1 cellular context compared by ENCODE assay signal in the genomic region with DNA sequence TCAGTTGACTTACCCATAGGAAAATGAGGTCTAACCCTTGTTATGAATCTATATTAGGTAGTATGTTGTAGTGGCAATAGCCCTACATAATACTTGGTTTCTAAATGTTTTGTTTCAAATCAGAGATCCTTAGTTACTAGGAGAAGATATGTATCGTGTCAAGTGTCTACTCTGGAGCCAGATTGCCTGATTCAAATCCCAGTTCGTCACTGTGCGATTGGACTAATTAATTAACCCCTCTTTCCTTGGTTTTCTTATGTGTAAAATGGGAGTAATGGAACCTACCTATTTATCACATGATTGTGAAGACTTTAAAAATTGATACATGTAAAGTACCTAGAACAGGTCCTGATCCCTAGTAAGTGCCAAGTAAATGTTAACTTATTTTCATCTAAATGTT.
TF ChIP-seq lines count a peak whose summit lies in the region.

No MANE protein-coding gene starts in this region.

TF ChIP-seq in IMR-90, 13 proteins besides CTCF, POLR2A, EP300 and RAD21:
- TF ChIP-seq, protein P1, sequence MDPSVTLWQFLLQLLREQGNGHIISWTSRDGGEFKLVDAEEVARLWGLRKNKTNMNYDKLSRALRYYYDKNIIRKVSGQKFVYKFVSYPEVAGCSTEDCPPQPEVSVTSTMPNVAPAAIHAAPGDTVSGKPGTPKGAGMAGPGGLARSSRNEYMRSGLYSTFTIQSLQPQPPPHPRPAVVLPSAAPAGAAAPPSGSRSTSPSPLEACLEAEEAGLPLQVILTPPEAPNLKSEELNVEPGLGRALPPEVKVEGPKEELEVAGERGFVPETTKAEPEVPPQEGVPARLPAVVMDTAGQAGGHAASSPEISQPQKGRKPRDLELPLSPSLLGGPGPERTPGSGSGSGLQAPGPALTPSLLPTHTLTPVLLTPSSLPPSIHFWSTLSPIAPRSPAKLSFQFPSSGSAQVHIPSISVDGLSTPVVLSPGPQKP (IDR thresholded peaks at IDR 0.05; ENCODE audit: borderline replicate concordance, low read depth, low read length) = no peak
- TF ChIP-seq RCOR1 (IDR thresholded peaks at IDR 0.05; ENCODE audit: insufficient replicate concordance, low read length) = no peak
- TF ChIP-seq SMC3 (IDR thresholded peaks at IDR 0.05; ENCODE audit: low read depth, low read length) = no peak
- no peak for TF ChIP-seq NFE2L2 (IDR thresholded peaks at IDR 0.05; ENCODE audit: low read depth, low read length)
- no peak for TF ChIP-seq BHLHE40 (IDR thresholded peaks at IDR 0.05; ENCODE audit: low read depth, low read length)
- TF ChIP-seq MXI1 (IDR thresholded peaks at IDR 0.05; ENCODE audit: borderline replicate concordance, low read depth, low read length) = no peak
